ENCODE assay signal across 8 cellular contexts in genomic region chr10:69716711-69717560, GRCh38.
DNase-seq lines count a peak whose midpoint lies in the region; ATAC-seq and TF ChIP-seq lines count a peak whose summit lies in the region.

No MANE protein-coding gene starts in this region.

- H3K4me3 ChIP-seq in NB4 (ENCODE audit: low read depth, low read length), result no peak overlapping the region

- no peak for TF ChIP-seq POLR2A in NB4 (IDR thresholded peaks at IDR 0.05; ENCODE audit: extremely low read depth, insufficient read length)

- peak; percentile 71 for DNase-seq in GM03348 (ENCODE audit: low spot score)
- peak; percentile 57 for DNase-seq in NB4 (ENCODE audit: low read depth)
- peak; percentile 38 for DNase-seq in central memory CD4-positive, alpha-beta T cell
- peak; percentile 46 for DNase-seq in medulla oblongata (ENCODE audit: extremely low spot score)
- peak; percentile 74 for DNase-seq in stimulated activated naive CD8-positive, alpha-beta T cell treated with anti-CD3 and anti-CD28 coated beads, Interleukin-15, Interleukin-2, amounts not matched to agents 100 U/mL and 50 U/mL, for 24 hours

- ATAC-seq in activated CD4-positive, CD25-positive, alpha-beta regulatory T cell treated with anti-CD3 and anti-CD28 coated beads, Interleukin-2, amount 50 U/mL, for 24 hours, result peak; percentile 17 to 43
- peak; percentile 49 for ATAC-seq in stimulated activated naive CD8-positive, alpha-beta T cell treated with anti-CD3 and anti-CD28 coated beads, Interleukin-15, Interleukin-2, amounts not matched to agents 100 U/mL and 50 U/mL, for 24 hours
- ATAC-seq in HG03095 (IDR thresholded peaks at IDR 0.05; ENCODE audit: unreplicated experiment), result no peak
- ATAC-seq in HG03432 (IDR thresholded peaks at IDR 0.05; ENCODE audit: unreplicated experiment), result no peak

- TF ChIP-seq CTCF in NB4 (IDR thresholded peaks at IDR 0.05; ENCODE audit: low read depth, low read length), result peak; percentile 80

Comparison
In these comparisons a context has a peak if more than half of its experiments do, and no peak if none do; other contexts are left out.
1. ATAC-seq: peak in activated CD4-positive, CD25-positive, alpha-beta regulatory T cell treated with anti-CD3 and anti-CD28 coated beads, Interleukin-2, amount 50 U/mL, for 24 hours (2 of 2) and stimulated activated naive CD8-positive, alpha-beta T cell treated with anti-CD3 and anti-CD28 coated beads, Interleukin-15, Interleukin-2, amounts not matched to agents 100 U/mL and 50 U/mL, for 24 hours (single experiment); none in HG03095 (single experiment) and HG03432 (single experiment).
2. Peak in every context shown above with its lines, with median percentiles within 50 percentile points of each other: DNase-seq.